In the genomic region with DNA sequence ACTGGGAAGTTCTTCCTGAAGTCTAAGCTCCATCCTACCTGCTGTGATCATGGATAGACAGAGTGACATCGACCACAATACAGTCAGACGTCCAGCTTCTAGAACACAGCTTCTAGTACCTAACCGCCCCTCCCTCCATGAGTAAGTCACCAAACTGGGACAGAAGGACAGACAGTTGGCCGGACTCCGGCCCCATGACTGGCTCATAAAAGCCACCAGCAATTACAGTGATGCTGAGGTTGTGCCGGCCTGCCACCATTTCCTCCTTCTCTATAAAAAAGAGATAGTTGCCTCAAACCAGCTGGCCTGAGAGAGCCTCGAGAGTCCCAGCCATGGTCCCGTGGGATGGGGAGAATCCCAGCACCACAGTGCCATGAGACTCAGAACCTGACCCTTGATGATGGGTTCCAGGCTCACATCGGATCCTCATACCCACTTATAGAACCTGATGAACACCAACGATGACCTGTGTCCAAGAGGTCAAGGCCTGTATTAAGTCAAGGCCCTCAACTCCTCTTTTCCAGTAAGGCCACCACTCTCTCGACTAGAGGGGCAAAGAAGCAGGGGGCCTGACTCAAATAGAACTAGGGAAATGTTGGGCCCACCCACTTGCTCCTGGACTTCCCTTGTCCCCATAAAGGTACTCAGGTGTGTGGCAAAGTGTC, we compare ENCODE assay signal across 9 cellular contexts. TPM values are rescaled to one million over a fixed set of nuclear protein-coding genes. Genes with fewer than 3 reads are reported as not detected.
DNase-seq lines count a peak whose midpoint lies in the region; ATAC-seq and TF ChIP-seq lines count a peak whose summit lies in the region.
"Had no signal": no experiment of that assay in that cellular context is flagged by ENCODE, and none has a peak within 500 bp of the region (broad histone marks: within the 10 kb centered on the region; RNA-seq: fewer than 3 reads in every experiment).

No MANE protein-coding gene starts in this region.

- H3K4me1 Mint-ChIP-seq in activated naive CD4-positive, alpha-beta T cell treated with anti-CD3 and anti-CD28 coated beads, Interleukin-2, amount 10 ng/mL, durations not matched to agents 7 days and 5 days: peaks cover 67% of the 10 kb centered on the region
- peaks cover 78% of the 10 kb centered on the region for H3K4me1 Mint-ChIP-seq in brain

- H3K27me3 ChIP-seq in muscle layer of colon (ENCODE audit: control insufficient read depth in 1 of 2, insufficient read depth in 2 of 2, low read length in 2 of 2) (no peaks in the 10 kb centered on the region), upper lobe of left lung (no peaks in the 10 kb centered on the region)

- no peak for DNase-seq in activated naive CD4-positive, alpha-beta T cell treated with anti-CD3 and anti-CD28 coated beads, Interleukin-2, amount 10 ng/mL, durations not matched to agents 7 days and 5 days
- DNase-seq in activated naive CD4-positive, alpha-beta T cell treated with Interleukin-2 at 50 U/mL for 16 hours: no peak
- DNase-seq in upper lobe of left lung: no peak
- DNase-seq in NCI-H128 (lab: John Stamatoyannopoulos, UW; ENCODE audit: unreplicated experiment): no peak
- DNase-seq: SHP77 had no signal

- H3K4me3 Mint-ChIP-seq in activated naive CD4-positive, alpha-beta T cell treated with anti-CD3 and anti-CD28 coated beads, Interleukin-2, amount 10 ng/mL, durations not matched to agents 7 days and 5 days: no peak overlapping the region
- H3K4me3 Mint-ChIP-seq in brain: peak overlapping the region; percentile 91 to 95 (median 93)

- peaks cover 38% of the 10 kb centered on the region for H3K36me3 Mint-ChIP-seq in activated naive CD4-positive, alpha-beta T cell treated with anti-CD3 and anti-CD28 coated beads, Interleukin-2, amount 10 ng/mL, durations not matched to agents 7 days and 5 days
- H3K36me3 Mint-ChIP-seq in brain: peaks cover 14% of the 10 kb centered on the region

- peak overlapping the region; percentile 37 for H3K27ac Mint-ChIP-seq in activated naive CD4-positive, alpha-beta T cell treated with anti-CD3 and anti-CD28 coated beads, Interleukin-2, amount 10 ng/mL, durations not matched to agents 7 days and 5 days
- peak overlapping the region; percentile 17 to 97 (median 87) for H3K27ac Mint-ChIP-seq in brain

- H3K9me3 Mint-ChIP-seq in activated naive CD4-positive, alpha-beta T cell treated with anti-CD3 and anti-CD28 coated beads, Interleukin-2, amount 10 ng/mL, durations not matched to agents 7 days and 5 days: no peaks in the 10 kb centered on the region
- H3K9me3 Mint-ChIP-seq in brain: no peaks in the 10 kb centered on the region

- H3K27ac ChIP-seq in muscle layer of colon (ENCODE audit: low read depth, low read length): peak overlapping the region; percentile 78
- H3K27ac ChIP-seq in upper lobe of left lung: peak overlapping the region; percentile 16 to 100 (median 66)

- H3K9ac ChIP-seq in muscle layer of colon (ENCODE audit: low read length): peak overlapping the region; percentile 50

- TF ChIP-seq EP300 in upper lobe of left lung (IDR thresholded peaks at IDR 0.05): no peak

- WGBS in upper lobe of left lung, 2 donors: 53% methylated on average over 9 to 11 of the region's 11 CpGs

- H3K27me3 Mint-ChIP-seq in activated naive CD4-positive, alpha-beta T cell treated with anti-CD3 and anti-CD28 coated beads, Interleukin-2, amount 10 ng/mL, durations not matched to agents 7 days and 5 days: no peaks in the 10 kb centered on the region
- H3K27me3 Mint-ChIP-seq in brain: no peaks in the 10 kb centered on the region

- peaks cover 7% of the 10 kb centered on the region for H3K36me3 ChIP-seq in muscle layer of colon (ENCODE audit: insufficient read depth, low read length)
- H3K36me3 ChIP-seq in upper lobe of left lung: peaks cover 0 to 2% (median 0%) of the 10 kb centered on the region in 4 donors

- CTCF ChIA-PET in activated naive CD4-positive, alpha-beta T cell treated with anti-CD3 and anti-CD28 coated beads, Interleukin-2, amount 10 ng/mL, durations not matched to agents 7 days and 5 days (lab: Charles Lee): interaction anchor here (0.8 to 10.8 kb wide), 2 partner anchors 12 to 23 kb away, joined by 3 to 150 read pairs; no protein-coding TSS in a partner anchor

- H3K9me3 ChIP-seq in muscle layer of colon (ENCODE audit: low read length) (no peaks in the 10 kb centered on the region), upper lobe of left lung (no peaks in the 10 kb centered on the region)

- H3K4me3 ChIP-seq in muscle layer of colon (ENCODE audit: low read depth in 1 of 2, low read length in 2 of 2) (peak overlapping the region in 1 of 2 donors; percentile 87), upper lobe of left lung (peak overlapping the region in 3 of 4 donors; percentile 1 to 73 (median 1))

- TF ChIP-seq POLR2A in upper lobe of left lung (IDR thresholded peaks at IDR 0.05): no peak

- no peak for TF ChIP-seq CTCF in brain (conservative IDR thresholded peaks at IDR 0.05)
- TF ChIP-seq CTCF in upper lobe of left lung (IDR thresholded peaks at IDR 0.05): no peak

- no peak for ATAC-seq in upper lobe of left lung (ENCODE audit: low FRiP score in 2 of 2)
- ATAC-seq in HG03095 (IDR thresholded peaks at IDR 0.05; ENCODE audit: unreplicated experiment): no peak
- ATAC-seq in GM21526 (IDR thresholded peaks at IDR 0.05; ENCODE audit: low FRiP score, unreplicated experiment): no peak

- H3K4me1 ChIP-seq in muscle layer of colon (ENCODE audit: insufficient read depth, low read length) (peaks cover 79% of the 10 kb centered on the region), upper lobe of left lung (peaks cover 72 to 81% (median 78%) of the 10 kb centered on the region in 4 donors)

RNA-seq across cellular contexts. Expression of gene MEF2D, which starts 3.4 kb away (rescaled TPM):
- 22.7 TPM for polyA plus RNA-seq in brain (ENCODE audit: insufficient read depth, low read depth, low replicate concordance)
- total RNA-seq in upper lobe of left lung: 100 to 1,000 TPM in 2 of 6 donors, 10 to 100 TPM in 4; 42.7 to 146 (median 58.7) TPM
